In genomic region chr2:101777337-101777736, GRCh38 we compare ENCODE assay signal across 1 cellular context.
TF ChIP-seq lines count a peak whose summit lies in the region.

No MANE protein-coding gene starts in this region.

TF ChIP-seq in H1, 55 proteins besides CTCF, POLR2A, EP300 and RAD21:
- TF ChIP-seq SIX5 (IDR thresholded peaks at IDR 0.05; ENCODE audit: low read depth, low read length): 0 out of 2 replicates have a peak, but pooled peaks have one; percentile 2
- TF ChIP-seq CBX5 (IDR thresholded peaks at IDR 0.05; ENCODE audit: low read depth, low read length): no peak
- TF ChIP-seq NANOG (IDR thresholded peaks at IDR 0.05; ENCODE audit: insufficient read depth, low read depth, low read length, poor library complexity, severe bottlenecking): no peak
- TF ChIP-seq TEAD4 (IDR thresholded peaks at IDR 0.05; ENCODE audit: low read depth, low read length): no peak
